In the genomic region with DNA sequence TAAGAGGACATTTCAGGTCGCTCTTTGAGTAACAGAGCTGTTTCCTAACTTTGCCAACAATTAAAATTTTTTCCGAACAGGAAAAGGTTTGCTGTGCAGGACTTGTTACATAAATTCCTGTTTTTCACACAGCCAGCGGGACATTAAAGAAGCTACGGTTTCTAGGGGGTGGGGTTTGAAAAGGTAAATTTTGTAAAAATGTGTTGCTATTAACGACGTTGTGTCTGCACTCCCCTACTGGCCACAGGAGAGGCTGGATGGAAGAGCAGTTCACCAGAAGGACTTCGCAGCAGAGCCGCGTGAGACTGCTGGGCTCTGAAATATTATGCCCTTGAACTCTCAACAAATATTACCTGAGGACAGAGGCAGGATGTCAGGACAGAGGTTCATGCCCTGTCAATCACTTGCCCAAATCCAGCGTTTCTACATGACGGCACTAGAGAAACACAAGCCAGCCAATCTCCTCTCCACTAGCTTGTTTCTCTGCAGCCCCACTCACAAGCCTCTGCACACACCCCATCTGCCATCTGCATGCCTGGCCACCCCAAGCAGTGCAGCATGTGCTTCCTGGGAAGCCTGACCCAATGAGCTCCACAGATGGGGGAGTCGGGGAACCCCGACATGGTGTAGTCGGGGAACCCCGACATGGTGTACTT, we compare ENCODE assay signal across 9 cellular contexts.
DNase-seq lines count a peak whose midpoint lies in the region; ATAC-seq and TF ChIP-seq lines count a peak whose summit lies in the region.
"Had no signal": no experiment of that assay in that cellular context is flagged by ENCODE, and none has a peak within 500 bp of the region (broad histone marks: within the 10 kb centered on the region; RNA-seq: fewer than 3 reads in every experiment).

No MANE protein-coding gene starts in this region.

- H3K9ac ChIP-seq in mammary epithelial cell (ENCODE audit: insufficient read depth, low read length), result no peak overlapping the region

- H3K4me1 ChIP-seq in left ventricle myocardium inferior (peaks cover 93% of the 10 kb centered on the region), mammary epithelial cell (ENCODE audit: insufficient read depth, low read length) (no peaks in the 10 kb centered on the region)

- ATAC-seq in activated CD4-positive, CD25-positive, alpha-beta regulatory T cell treated with anti-CD3 and anti-CD28 coated beads, Interleukin-2, amount 50 U/mL, for 24 hours, result peak; percentile 22 to 23
- peak in 2 of 4 experiments; percentile 34 to 74 for ATAC-seq in T-cell (replicated peaks in 1 of 4)
- ATAC-seq in stimulated activated naive B cell treated with anti-CD40 and anti-IgM and Interleukin-4, amounts not matched to agents 10 μg/mL and 1 μg/mL and 100 μg/mL, for 72 hours (replicated peaks), result peak; percentile 88 to 89

- H2AFZ ChIP-seq in mammary epithelial cell (ENCODE audit: low read depth, low read length), result no peak overlapping the region

- peaks cover 19% of the 10 kb centered on the region for H3K36me3 Mint-ChIP-seq in T-cell
- H3K36me3 Mint-ChIP-seq in stimulated activated naive B cell treated with anti-CD40 and anti-IgM and Interleukin-4, amounts not matched to agents 10 μg/mL and 1 μg/mL and 100 μg/mL, for 72 hours, result peaks cover 14 to 15% of the 10 kb centered on the region in 2 donors

- dilution Hi-C loops in mammary epithelial cell (cut with HindIII; ENCODE audit: low sequenced_read_pairs), result no loop called here

- H3K27me3 Mint-ChIP-seq in T-cell, result no peaks in the 10 kb centered on the region
- H3K27me3 Mint-ChIP-seq in stimulated activated naive B cell treated with anti-CD40 and anti-IgM and Interleukin-4, amounts not matched to agents 10 μg/mL and 1 μg/mL and 100 μg/mL, for 72 hours, result no peaks in the 10 kb centered on the region

- intact Hi-C loops in left ventricle myocardium inferior (cut with micrococcal nuclease) (no loop called here), posterior vena cava (cut with DNase I) (no loop called here), mammary epithelial cell (cut with micrococcal nuclease) (no loop called here)

- 57% methylated on average over 15 of the region's 15 CpGs for WGBS in mammary epithelial cell (ENCODE audit: low coverage, missing lambda C conversion rate)

- peak overlapping the region; percentile 83 to 88 for H3K27ac Mint-ChIP-seq in T-cell
- H3K27ac Mint-ChIP-seq in stimulated activated naive B cell treated with anti-CD40 and anti-IgM and Interleukin-4, amounts not matched to agents 10 μg/mL and 1 μg/mL and 100 μg/mL, for 72 hours, result peak overlapping the region; percentile 21

- TF ChIP-seq CTCF in left ventricle myocardium inferior (IDR thresholded peaks at IDR 0.05; ENCODE audit: borderline replicate concordance) (peak; percentile 33), mammary epithelial cell (conservative IDR thresholded peaks at IDR 0.05 in 1 of 2, IDR thresholded peaks at IDR 0.05 in 1 of 2; ENCODE audit: extremely low read depth in 1 of 2, insufficient read depth in 1 of 2, low read depth in 1 of 2, low read length in 2 of 2) (peak in 1 of 2 donors; percentile 12)

- peaks cover 0 to 5% (median 0%) of the 10 kb centered on the region in 3 donors for H3K9me3 Mint-ChIP-seq in T-cell
- no peaks in the 10 kb centered on the region for H3K9me3 Mint-ChIP-seq in stimulated activated naive B cell treated with anti-CD40 and anti-IgM and Interleukin-4, amounts not matched to agents 10 μg/mL and 1 μg/mL and 100 μg/mL, for 72 hours

- H3K4me2 ChIP-seq in mammary epithelial cell (ENCODE audit: insufficient read depth, low read depth, low read length), result no peak overlapping the region

- peak overlapping the region; percentile 5 for H3K4me3 ChIP-seq in left ventricle myocardium inferior
- no peak overlapping the region for H3K4me3 ChIP-seq in mammary epithelial cell (replicated peaks in 1 of 3; ENCODE audit: insufficient read depth in 1 of 3, low read depth in 2 of 3, low read length in 3 of 3)

- in situ Hi-C loops in mammary epithelial cell (cut with MboI; ENCODE audit: low sequenced_read_pairs in 2 of 2), result no loop called here

- CTCF ChIA-PET in T-cell (lab: Charles Lee) (interaction anchor here (0.6 to 1.7 kb wide), 7 partner anchors 8 to 824 kb away, joined by 3 to 10 read pairs (median 3); no protein-coding TSS in a partner anchor), mammary epithelial cell (lab: Charles Lee; ENCODE audit: low non-redundant PET) (interaction anchor here (0.6 to 0.7 kb wide), 2 partner anchors 124 to 794 kb away, joined by 6 read pairs; no protein-coding TSS in a partner anchor)

- DNase-seq in activated CD4-positive, CD25-positive, alpha-beta regulatory T cell (lab: John Stamatoyannopoulos, UW), result no peak
- DNase-seq in T-cell (peak in 17 of 34 experiments; percentile 4 to 40 (median 17)), left ventricle myocardium inferior (no peak), posterior vena cava (ENCODE audit: low spot score) (no peak), NCI-H2081 treated with DMSO at 0.1 percent for 48 hours (lab: John Stamatoyannopoulos, UW) (no peak), mammary epithelial cell (no peak)
- peak; percentile 56 for DNase-seq in stimulated activated naive B cell treated with anti-CD40 and anti-IgM and Interleukin-4, amounts not matched to agents 10 μg/mL and 1 μg/mL and 100 μg/mL, for 72 hours
- DNase-seq: stimulated activated CD4-positive, alpha-beta T cell treated with anti-CD3 and anti-CD28 coated beads, Interleukin-4, amount 100 ng/mL, for 1 hour had no signal

- no peaks in the 10 kb centered on the region for H3K79me2 ChIP-seq in mammary epithelial cell (ENCODE audit: insufficient read depth, low read length)

- H3K36me3 ChIP-seq in left ventricle myocardium inferior (peaks cover 11% of the 10 kb centered on the region), mammary epithelial cell (ENCODE audit: insufficient read depth, low read length) (no peaks in the 10 kb centered on the region)

- H3K27ac ChIP-seq in left ventricle myocardium inferior (replicated peaks), result peak overlapping the region; percentile 51
- H3K27ac ChIP-seq in mammary epithelial cell (ENCODE audit: insufficient read depth, low read depth, low read length), result no peak overlapping the region

- no peaks in the 10 kb centered on the region for H3K27me3 ChIP-seq in left ventricle myocardium inferior (ENCODE audit: low read depth)
- no peaks in the 10 kb centered on the region for H3K27me3 ChIP-seq in mammary epithelial cell (ENCODE audit: insufficient read depth, low read length)

- H3K4me3 Mint-ChIP-seq in T-cell, result peak overlapping the region; percentile 25 to 71 (median 46)
- H3K4me3 Mint-ChIP-seq in stimulated activated naive B cell treated with anti-CD40 and anti-IgM and Interleukin-4, amounts not matched to agents 10 μg/mL and 1 μg/mL and 100 μg/mL, for 72 hours, result peak overlapping the region; percentile 65 to 67

- POLR2A ChIA-PET in T-cell (lab: Charles Lee), result interaction anchor here (0.6 to 0.7 kb wide), 8 partner anchors 18 to 91 kb away, joined by 3 to 18 read pairs (median 4); no protein-coding TSS in a partner anchor

- no TSS peak for BruUV-seq in mammary epithelial cell (replicated peaks; lab: Mats Ljungman, UMichigan)

- H3K4me1 Mint-ChIP-seq in T-cell, result peaks cover 88 to 96% (median 92%) of the 10 kb centered on the region in 3 donors
- H3K4me1 Mint-ChIP-seq in stimulated activated naive B cell treated with anti-CD40 and anti-IgM and Interleukin-4, amounts not matched to agents 10 μg/mL and 1 μg/mL and 100 μg/mL, for 72 hours, result peaks cover 56 to 97% of the 10 kb centered on the region in 2 donors

- no peaks in the 10 kb centered on the region for H4K20me1 ChIP-seq in mammary epithelial cell (ENCODE audit: insufficient read depth, low read length)

- H3K9me3 ChIP-seq in left ventricle myocardium inferior (replicated peaks), result no peaks in the 10 kb centered on the region
- no peaks in the 10 kb centered on the region for H3K9me3 ChIP-seq in mammary epithelial cell (replicated peaks; ENCODE audit: insufficient read depth, low read length)
